30 cellular contexts compared by ENCODE assay signal in genomic region chr4:87274803-87275202, GRCh38. TPM values are rescaled to one million over a fixed set of nuclear protein-coding genes. Genes with fewer than 3 reads are reported as not detected.
"Had no signal": no experiment of that assay in that cellular context is flagged by ENCODE, and none has a peak within 500 bp of the region (broad histone marks: within the 10 kb centered on the region; RNA-seq: fewer than 3 reads in every experiment).

No MANE protein-coding gene starts in this region.

- H3K4me3 Mint-ChIP-seq: activated naive CD8-positive, alpha-beta T cell; activated T-cell treated with anti-CD3 and anti-CD28 coated beads, Interleukin-2, amount 50 U/mL, for 72 hours; nephron; T-helper 17 cell had no signal

- DNase-seq: activated CD4-positive, alpha-beta T cell treated with anti-CD3 and anti-CD28 coated beads for 4 hours; activated CD4-positive, alpha-beta T cell treated with anti-CD3 and anti-CD28 coated beads, Interleukin-2, amount 50 U/mL, for 4 hours; activated effector memory CD4-positive, alpha-beta T cell treated with Interleukin-2 at 50 U/mL for 16 hours; activated naive CD4-positive, alpha-beta T cell treated with Interleukin-2 at 50 U/mL for 16 hours; activated T-cell treated with anti-CD3 and anti-CD28 coated beads for 4 hours; activated T-cell treated with anti-CD3 and anti-CD28 coated beads, Interleukin-2, amount 50 U/mL, for 72 hours; anterior cingulate cortex; body of pancreas; cerebellar nuclear complex; colonic mucosa; effector CD8-positive, alpha-beta T cell; gastrocnemius medialis; glutamatergic neuron; islet precursor cell; left ventricle myocardium superior; right lobe of liver; stimulated activated CD4-positive, alpha-beta T cell treated with anti-CD3 and anti-CD28 coated beads, Interleukin-2, amount 100 ng/mL, for 48 hours; stimulated activated naive CD4-positive, alpha-beta T cell treated with Interleukin-2 at 50 U/mL for 16 hours; T-helper 17 cell; T1000; testis; transverse colon had no signal

- H3K4me1 Mint-ChIP-seq: nephron, T-helper 17 cell had no signal

- H3K4me3 ChIP-seq: body of pancreas, colonic mucosa, gastrocnemius medialis, right lobe of liver, testis, transverse colon had no signal

- H3K36me3 Mint-ChIP-seq: activated naive CD8-positive, alpha-beta T cell had no signal

- H3K27ac ChIP-seq: body of pancreas, colonic mucosa, gastrocnemius medialis, neutrophil, right lobe of liver, testis, transverse colon, VCaP had no signal

- H3K27ac Mint-ChIP-seq: activated naive CD8-positive, alpha-beta T cell; activated T-cell treated with anti-CD3 and anti-CD28 coated beads, Interleukin-2, amount 50 U/mL, for 72 hours; nephron; T-helper 17 cell had no signal

- FAIRE-seq: urothelium cell line had no signal

- H3K9me3 Mint-ChIP-seq: activated T-cell treated with anti-CD3 and anti-CD28 coated beads, Interleukin-2, amount 50 U/mL, for 72 hours; nephron had no signal

RNA-seq across cellular contexts. Expression of gene HSD17B13, which starts 47.9 kb away (rescaled TPM):
- total RNA-seq: epithelial cell of proximal tubule, osteocyte, skeletal muscle tissue had no signal
